In genomic region chr15:64211696-64212095, GRCh38 we compare ENCODE assay signal across 19 cellular contexts. TPM values are rescaled to one million over a fixed set of nuclear protein-coding genes. Genes with fewer than 3 reads are reported as not detected.
DNase-seq lines count a peak whose midpoint lies in the region; ATAC-seq, FAIRE-seq and TF ChIP-seq lines count a peak whose summit lies in the region.
"Had no signal": no experiment of that assay in that cellular context is flagged by ENCODE, and none has a peak within 500 bp of the region (broad histone marks: within the 10 kb centered on the region; RNA-seq: fewer than 3 reads in every experiment).

No MANE protein-coding gene starts in this region.

- ATAC-seq in natural killer cell = no peak
- ATAC-seq in natural killer cell treated with Interleukin-12 subunit alpha and Interleukin-12 subunit beta and Interleukin-15 and Interleukin-18, amount 100 ng/mL, for 72 hours = no peak
- no peak for ATAC-seq in K562
- ATAC-seq: CD8-positive, alpha-beta T cell; HCT116 had no signal

- H3K27me3 ChIP-seq in K562 (ENCODE audit: control insufficient read depth in 2 of 2, insufficient read depth in 2 of 2, low read length in 2 of 2) (no peaks in the 10 kb centered on the region), colonic mucosa (no peaks in the 10 kb centered on the region)
- H3K27me3 ChIP-seq in CD8-positive, alpha-beta memory T cell (ENCODE audit: insufficient read depth, low read length, poor library complexity, severe bottlenecking) = no peaks in the 10 kb centered on the region
- H3K27me3 ChIP-seq: BLaER1 treated with 17β-estradiol and CSF1 and Interleukin-3, amounts not matched to agents 10 nM and 100 nM had no signal

- peak overlapping the region; percentile 38 to 42 for H3K27ac Mint-ChIP-seq in natural killer cell
- H3K27ac Mint-ChIP-seq in natural killer cell treated with Interleukin-12 subunit alpha and Interleukin-12 subunit beta and Interleukin-15 and Interleukin-18, amount 100 ng/mL, for 72 hours = no peak overlapping the region
- H3K27ac Mint-ChIP-seq in CD8-positive, alpha-beta memory T cell = peak overlapping the region in 1 of 8 donors; percentile 37
- H3K27ac Mint-ChIP-seq: B cell; CD8-positive, alpha-beta T cell had no signal

- H3K4me1 Mint-ChIP-seq in natural killer cell = peaks cover 4 to 17% of the 10 kb centered on the region in 2 donors
- H3K4me1 Mint-ChIP-seq in natural killer cell treated with Interleukin-12 subunit alpha and Interleukin-12 subunit beta and Interleukin-15 and Interleukin-18, amount 100 ng/mL, for 72 hours (ENCODE audit: low read depth in 2 of 2) = peaks cover 3 to 6% of the 10 kb centered on the region in 2 donors
- peaks cover 0 to 1% (median 0%) of the 10 kb centered on the region in 3 donors for H3K4me1 Mint-ChIP-seq in CD8-positive, alpha-beta memory T cell

- no peak overlapping the region for H3K4me2 ChIP-seq in K562 (ENCODE audit: insufficient read depth, low read length)
- H3K4me2 ChIP-seq: BLaER1 treated with 17β-estradiol and CSF1 and Interleukin-3, amounts not matched to agents 10 nM and 100 nM had no signal

- no peak overlapping the region for H3K9ac ChIP-seq in K562 (ENCODE audit: insufficient read depth in 1 of 2, low read depth in 2 of 2, low read length in 2 of 2)
- H3K9ac ChIP-seq in colonic mucosa (ENCODE audit: low read depth in 2 of 2, low read length in 2 of 2) = no peak overlapping the region

- peaks cover 11% of the 10 kb centered on the region for H3K36me3 ChIP-seq in KOPT-K1 (ENCODE audit: insufficient read depth, low read length)
- H3K36me3 ChIP-seq in K562 (ENCODE audit: control insufficient read depth, insufficient read depth, low read length) = peaks cover 31% of the 10 kb centered on the region; the same call in 1 of the 3 replicates
- H3K36me3 ChIP-seq in CD8-positive, alpha-beta memory T cell (ENCODE audit: insufficient read depth, low read length) = no peaks in the 10 kb centered on the region
- no peaks in the 10 kb centered on the region for H3K36me3 ChIP-seq in colonic mucosa

- no peak overlapping the region for H3K4me3 Mint-ChIP-seq in natural killer cell
- no peak overlapping the region for H3K4me3 Mint-ChIP-seq in natural killer cell treated with Interleukin-12 subunit alpha and Interleukin-12 subunit beta and Interleukin-15 and Interleukin-18, amount 100 ng/mL, for 72 hours
- H3K4me3 Mint-ChIP-seq in CD8-positive, alpha-beta memory T cell = no peak overlapping the region
- H3K4me3 Mint-ChIP-seq: B cell; CD8-positive, alpha-beta T cell had no signal

- no peak overlapping the region for H2AFZ ChIP-seq in K562 (ENCODE audit: low read depth, low read length)

- H4K20me1 ChIP-seq in K562 (replicated peaks; ENCODE audit: control insufficient read depth, insufficient read depth, low read length) = no peaks in the 10 kb centered on the region

- no peak for TF ChIP-seq EP300 in K562 (IDR thresholded peaks at IDR 0.05; ENCODE audit: low read length)

- no TSS peak for BruUV-seq in K562 (replicated peaks; lab: Mats Ljungman, UMichigan)

- whole genome bisulfite sequencing in K562 (ENCODE audit: insufficient coverage, low coverage, missing lambda C conversion rate) = 90% methylated on average over 2 of the region's 2 CpGs

- H3K4me3 ChIP-seq in K562 (no peak overlapping the region), colonic mucosa (no peak overlapping the region)
- H3K4me3 ChIP-seq in CD8-positive, alpha-beta memory T cell (ENCODE audit: low read length) = no peak overlapping the region
- H3K4me3 ChIP-seq: BLaER1 treated with 17β-estradiol and CSF1 and Interleukin-3, amounts not matched to agents 10 nM and 100 nM had no signal

- POLR2A ChIA-PET in K562 (lab: Yijun Ruan, JAX) = no interaction called here
- POLR2A ChIA-PET in CD8-positive, alpha-beta memory T cell (lab: Charles Lee) = no interaction called here

- H3K4me1 ChIP-seq in K562 (replicated peaks in 1 of 2; ENCODE audit: control insufficient read depth in 2 of 2, insufficient read depth in 2 of 2, low read length in 2 of 2) (peaks cover 6 to 8% of the 10 kb centered on the region in 2 experiments; a peak in 3 of 5 replicates), colonic mucosa (peaks cover 4% of the 10 kb centered on the region)
- H3K4me1 ChIP-seq in CD8-positive, alpha-beta memory T cell (ENCODE audit: insufficient read depth, low read length) = no peaks in the 10 kb centered on the region

- DNase-seq in natural killer cell (no peak), K562 (ENCODE audit: extremely low read depth in 1 of 4, low spot score in 3 of 4) (no peak), colonic mucosa (no peak)
- no peak for DNase-seq in natural killer cell treated with Interleukin-12 subunit alpha and Interleukin-12 subunit beta and Interleukin-15 and Interleukin-18, amount 100 ng/mL, for 72 hours (ENCODE audit: low spot score)
- DNase-seq in CD8-positive, alpha-beta memory T cell = no peak
- DNase-seq in stimulated activated CD4-positive, alpha-beta T cell treated with anti-CD3 and anti-CD28 coated beads, Interleukin-15, amount 100 ng/mL, for 24 hours = no peak
- DNase-seq: 8988T; CD8-positive, alpha-beta T cell; COR-L47; GF-D8; GOT3; H7; IMR-90 had no signal

- in situ Hi-C loops in K562 (cut with MboI) = loop anchor here (25.0 kb wide), 1 partner anchor 451 kb away; no protein-coding TSS in a partner anchor

- intact Hi-C loops in natural killer cell (cut with micrococcal nuclease) (no loop called here), K562 (cut with micrococcal nuclease) (no loop called here), colonic mucosa (cut with DNase I) (loop anchor here (5.0 kb wide), 1 partner anchor 146 kb away; the partner anchor contains the start of gene CSNK1G1)

- no peaks in the 10 kb centered on the region for H3K9me1 ChIP-seq in K562 (ENCODE audit: control insufficient read depth, insufficient read depth, low read length)

- TF ChIP-seq CTCF in natural killer cell (IDR thresholded peaks at IDR 0.05) (no peak), K562 (IDR thresholded peaks at IDR 0.05 in 2 of 3, conservative IDR thresholded peaks at IDR 0.05 in 1 of 3; ENCODE audit: insufficient read depth in 2 of 3, low read depth in 1 of 3, low read length in 3 of 3) (no peak), colonic mucosa (IDR thresholded peaks at IDR 0.05) (no peak)

- no peak for TF ChIP-seq RAD21 in K562 (CRISPR knock-in tag; conservative IDR thresholded peaks at IDR 0.05 in 1 of 2, IDR thresholded peaks at IDR 0.05 in 1 of 2)

- no peaks in the 10 kb centered on the region for H3K9me3 Mint-ChIP-seq in natural killer cell
- no peaks in the 10 kb centered on the region for H3K9me3 Mint-ChIP-seq in natural killer cell treated with Interleukin-12 subunit alpha and Interleukin-12 subunit beta and Interleukin-15 and Interleukin-18, amount 100 ng/mL, for 72 hours
- no peaks in the 10 kb centered on the region for H3K9me3 Mint-ChIP-seq in CD8-positive, alpha-beta memory T cell
- H3K9me3 Mint-ChIP-seq: CD8-positive, alpha-beta T cell had no signal

- CTCF ChIA-PET in K562 (lab: Yijun Ruan, JAX; ENCODE audit: low intra/inter-chr PET ratio) = no interaction called here
- CTCF ChIA-PET in CD8-positive, alpha-beta memory T cell (lab: Charles Lee) = no interaction called here

- H3K9me3 ChIP-seq in KOPT-K1 (ENCODE audit: insufficient read depth, low read length, poor library complexity, severe bottlenecking) (no peaks in the 10 kb centered on the region), K562 (replicated peaks; ENCODE audit: control insufficient read depth, insufficient read depth, low read depth, low read length) (no peaks in the 10 kb centered on the region), colonic mucosa (no peaks in the 10 kb centered on the region)
- no peaks in the 10 kb centered on the region for H3K9me3 ChIP-seq in CD8-positive, alpha-beta memory T cell (ENCODE audit: low read length)
- H3K9me3 ChIP-seq: BLaER1 treated with 17β-estradiol and CSF1 and Interleukin-3, amounts not matched to agents 10 nM and 100 nM had no signal

- peaks cover 11% of the 10 kb centered on the region for H3K36me3 Mint-ChIP-seq in natural killer cell
- peaks cover 8% of the 10 kb centered on the region for H3K36me3 Mint-ChIP-seq in natural killer cell treated with Interleukin-12 subunit alpha and Interleukin-12 subunit beta and Interleukin-15 and Interleukin-18, amount 100 ng/mL, for 72 hours
- H3K36me3 Mint-ChIP-seq in CD8-positive, alpha-beta memory T cell = peaks cover 7 to 58% (median 14%) of the 10 kb centered on the region in 3 donors

- H3K79me2 ChIP-seq in K562 (ENCODE audit: control insufficient read depth, insufficient read depth, low read length) = no peaks in the 10 kb centered on the region; the same call in 2 of the 3 replicates

- FAIRE-seq in K562 (lab: Jason Lieb, UNC) = no peak
- FAIRE-seq: D721Med, HTR-8/SVneo had no signal

- H3K27ac ChIP-seq in KOPT-K1 (ENCODE audit: low read depth, low read length, poor library complexity, severe bottlenecking) (peak overlapping the region; percentile 64), K562 (ENCODE audit: extremely low read depth, low read depth, low read length) (no peak overlapping the region), colonic mucosa (no peak overlapping the region)
- no peak overlapping the region for H3K27ac ChIP-seq in CD8-positive, alpha-beta memory T cell (ENCODE audit: low read depth, low read length)
- H3K27ac ChIP-seq: BLaER1 treated with 17β-estradiol and CSF1 and Interleukin-3, amounts not matched to agents 10 nM and 100 nM had no signal

- no peaks in the 10 kb centered on the region for H3K27me3 Mint-ChIP-seq in natural killer cell (ENCODE audit: low read depth in 2 of 2)
- no peaks in the 10 kb centered on the region for H3K27me3 Mint-ChIP-seq in natural killer cell treated with Interleukin-12 subunit alpha and Interleukin-12 subunit beta and Interleukin-15 and Interleukin-18, amount 100 ng/mL, for 72 hours
- no peaks in the 10 kb centered on the region for H3K27me3 Mint-ChIP-seq in CD8-positive, alpha-beta memory T cell
- H3K27me3 Mint-ChIP-seq: B cell had no signal

- no peak for TF ChIP-seq POLR2A in K562 (conservative IDR thresholded peaks at IDR 0.05)

RNA-seq across cellular contexts. Expression of gene PPIB, which starts 48.9 kb away (rescaled TPM):
- total RNA-seq in natural killer cell (100 to 1,000 TPM; 234 to 298 (median 251) TPM), K562 (2014; rRNA removed) (381 and 402 TPM in 2 replicates), K562 (2014; rRNA removed; fragmentation: Illumina TruSeq; extraction: Trizol) (258 and 306 TPM in 2 replicates), K562 (2015; rRNA removed; fragmentation: Illumina TruSeq; extraction: Trizol) (403 and 418 TPM in 2 replicates), K562 (2021) (374 and 413 TPM in 2 replicates), colonic mucosa (100 to 1,000 TPM; 367 to 656 TPM)
- total RNA-seq in natural killer cell treated with Interleukin-12 subunit alpha and Interleukin-12 subunit beta and Interleukin-15 and Interleukin-18, amount 100 ng/mL, for 72 hours = 100 to 1,000 TPM; 490 to 530 TPM
- total RNA-seq in K562 (2011; cell fraction: chromatin; rRNA removed; ENCODE audit: low replicate concordance) = 284 and 466 TPM in 2 replicates
- total RNA-seq in K562 (2011; cell fraction: nucleolus; rRNA removed) = 746 and 824 TPM in 2 replicates
- total RNA-seq in K562 (2011; cell fraction: nucleoplasm; rRNA removed) = 510 and 682 TPM in 2 replicates
- polyA plus RNA-seq in K562 (2011; rRNA removed) (410 and 460 TPM in 2 replicates), K562 (2014; fragmentation: Illumina TruSeq; extraction: Trizol) (535 and 580 TPM in 2 replicates), K562 (2014; fragmentation: Nextera tagmentation; extraction: Ambion mirVana) (100 to 1,000 TPM; 652 to 746 TPM), K562 (2014; rRNA removed) (419 and 439 TPM in 2 replicates)
- polyA plus RNA-seq in K562 (2011; cell fraction: cytosol; rRNA removed) = 455 and 489 TPM in 2 replicates
- polyA plus RNA-seq in K562 (2011; cell fraction: nucleus; rRNA removed) = 136 and 186 TPM in 2 replicates
- polyA plus RNA-seq in K562 (2012) = 450 and 660 TPM in 2 replicates
- 325 and 372 TPM in 2 replicates for polyA minus RNA-seq in K562 (2011; rRNA and poly(A)+ RNA removed)
- 155 and 164 TPM in 2 replicates for polyA minus RNA-seq in K562 (2011; cell fraction: cytosol; rRNA and poly(A)+ RNA removed)
- 27.5 and 54.3 TPM in 2 replicates for polyA minus RNA-seq in K562 (2011; cell fraction: nucleus; rRNA and poly(A)+ RNA removed)
- 100 to 1,000 TPM; 384 to 385 TPM for total RNA-seq in CD8-positive, alpha-beta memory T cell
- polyA plus RNA-seq in CD8-positive, alpha-beta memory T cell = 715 TPM

Comparison
In these comparisons a context has a peak if more than half of its experiments do, and no peak if none do; other contexts are left out.
1. H3K27ac Mint-ChIP-seq: peak in natural killer cell (2 of 2); none in natural killer cell treated with Interleukin-12 subunit alpha and Interleukin-12 subunit beta and Interleukin-15 and Interleukin-18, amount 100 ng/mL, for 72 hours (0 of 2).